Comparison of ENCODE assay signal across 8 cellular contexts in the genomic region with DNA sequence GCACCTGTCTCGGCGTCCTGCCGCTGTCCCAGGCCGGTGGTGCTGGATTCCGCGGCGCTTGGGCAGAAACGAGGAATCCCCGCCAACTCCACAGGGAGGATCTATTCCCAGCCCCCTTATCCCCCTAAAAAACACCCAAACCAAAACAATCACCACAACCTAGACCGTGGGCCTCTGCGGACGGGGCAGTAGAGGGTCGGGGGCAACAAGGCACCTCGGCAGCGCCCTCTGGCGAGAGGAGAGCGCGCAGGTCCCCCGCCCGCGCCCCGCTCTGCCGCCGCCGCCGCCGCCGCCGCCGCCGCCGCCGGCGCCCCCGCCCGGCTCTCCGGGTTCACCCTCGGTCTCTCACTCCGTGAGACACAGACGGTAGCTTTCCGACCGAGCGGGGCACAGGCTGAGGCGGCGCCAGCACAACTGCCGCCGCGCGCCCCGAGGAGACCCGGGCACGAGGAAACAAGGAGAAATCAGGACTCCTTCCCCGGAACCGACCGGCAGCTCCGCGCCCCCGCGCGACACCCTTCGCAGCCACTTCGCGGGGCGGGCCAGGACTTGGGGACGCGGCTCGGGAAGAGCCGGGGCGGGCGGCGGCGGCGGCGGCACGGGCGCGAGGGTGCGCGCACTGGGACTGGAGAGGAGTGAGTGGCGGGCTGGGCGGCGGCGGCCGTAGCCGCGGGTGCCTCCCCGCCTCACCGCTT. TPM values are rescaled to one million over a fixed set of nuclear protein-coding genes. Genes with fewer than 3 reads are reported as not detected.
DNase-seq lines count a peak whose midpoint lies in the region; ATAC-seq and TF ChIP-seq lines count a peak whose summit lies in the region.

A gene (plus strand): TSS at position 360 of the 695 bp plus-strand sequence.

- H3K27me3 ChIP-seq in colonic mucosa (peaks cover 26% of the 10 kb centered on the region), left lung (peaks cover 33 to 83% of the 10 kb centered on the region in 2 donors)

- no peaks in the 10 kb centered on the region for H3K9me3 ChIP-seq in colonic mucosa
- no peaks in the 10 kb centered on the region for H3K9me3 ChIP-seq in left lung

- TF ChIP-seq CTCF in colonic mucosa (IDR thresholded peaks at IDR 0.05) (no peak), left lung (IDR thresholded peaks at IDR 0.05) (no peak)

- peak; percentile 72 for ATAC-seq in GM19397 (IDR thresholded peaks at IDR 0.05; ENCODE audit: unreplicated experiment)
- ATAC-seq in HG03460 (IDR thresholded peaks at IDR 0.05; ENCODE audit: unreplicated experiment), result peak; percentile 56
- ATAC-seq in SK-N-SH treated with all-trans-retinoic acid at 6 μM for 48 hours, result peak; percentile 82
- peak; percentile 83 for ATAC-seq in left lung

- DNase-seq in DMS114 treated with DMSO at 0.1 percent for 48 hours (lab: John Stamatoyannopoulos, UW; ENCODE audit: unreplicated experiment) (peak; percentile 21), colonic mucosa (no peak), left lung (peak; percentile 33 to 78), OCI-M1 (lab: John Stamatoyannopoulos, UW) (no peak)
- DNase-seq in stimulated activated CD8-positive, alpha-beta memory T cell treated with anti-CD3 and anti-CD28 coated beads, Interleukin-2, amount 100 ng/mL, for 48 hours (ENCODE audit: low read depth in 2 of 2), result peak; percentile 20 to 29

- H3K27ac ChIP-seq in colonic mucosa, result no peak within 1 kb of the TSS
- H3K27ac ChIP-seq in left lung, result no peak within 1 kb of the TSS

- H3K36me3 ChIP-seq in colonic mucosa (no peaks in the 10 kb centered on the region), left lung (no peaks in the 10 kb centered on the region)

- intact Hi-C loops in colonic mucosa (cut with DNase I) (no loop called here), left lung (cut with DNase I) (no loop called here)

- peak within 1 kb of the TSS; percentile 44 for H3K4me3 ChIP-seq in colonic mucosa
- H3K4me3 ChIP-seq in left lung, result peak within 1 kb of the TSS; percentile 45 to 49

- H3K9ac ChIP-seq in colonic mucosa (ENCODE audit: low read depth in 2 of 2, low read length in 2 of 2), result peak within 1 kb of the TSS in 1 of 2 donors; percentile 49

- no peaks in the 10 kb centered on the region for H3K4me1 ChIP-seq in colonic mucosa
- peaks cover 0 to 14% of the 10 kb centered on the region in 2 donors for H3K4me1 ChIP-seq in left lung

TF ChIP-seq in SK-N-SH treated with all-trans-retinoic acid at 6 μM for 48 hours, 23 proteins besides CTCF, POLR2A, EP300 and RAD21:
- TF ChIP-seq SNAI2 (CRISPR knock-in tag; IDR thresholded peaks at IDR 0.05) (peak; percentile 95; the same call in 1 of the 2 replicates), ISL1 (CRISPR knock-in tag; IDR thresholded peaks at IDR 0.05) (no peak)
TF ChIP-seq in SK-N-SH treated with all-trans-retinoic acid at 6 μM for 48 hours: peak in this region for 1.

RNA-seq across cellular contexts. Expression of the gene that starts here (rescaled TPM):
- 1 to 10 TPM in 1 of 2 donors, under 1 TPM in 1; 0.25 to 1.1 TPM for total RNA-seq in colonic mucosa
- total RNA-seq in left lung, result under 1 TPM; 0.18 to 0.20 TPM

Comparison
In these comparisons a context has a peak if more than half of its experiments do, and no peak if none do; other contexts are left out.
1. Peak in DNase-seq, ATAC-seq and H3K4me3 ChIP-seq in left lung; RNA of the gene not detected or under 1 TPM.
2. DNase-seq: peak in DMS114 treated with DMSO at 0.1 percent for 48 hours (single experiment) and stimulated activated CD8-positive, alpha-beta memory T cell treated with anti-CD3 and anti-CD28 coated beads, Interleukin-2, amount 100 ng/mL, for 48 hours (2 of 2); none in colonic mucosa (single experiment) and OCI-M1 (single experiment).
3. Peak in every context shown above with its lines, with median percentiles within 50 percentile points of each other: ATAC-seq.